1 cellular context compared by ENCODE assay signal in the genomic region with DNA sequence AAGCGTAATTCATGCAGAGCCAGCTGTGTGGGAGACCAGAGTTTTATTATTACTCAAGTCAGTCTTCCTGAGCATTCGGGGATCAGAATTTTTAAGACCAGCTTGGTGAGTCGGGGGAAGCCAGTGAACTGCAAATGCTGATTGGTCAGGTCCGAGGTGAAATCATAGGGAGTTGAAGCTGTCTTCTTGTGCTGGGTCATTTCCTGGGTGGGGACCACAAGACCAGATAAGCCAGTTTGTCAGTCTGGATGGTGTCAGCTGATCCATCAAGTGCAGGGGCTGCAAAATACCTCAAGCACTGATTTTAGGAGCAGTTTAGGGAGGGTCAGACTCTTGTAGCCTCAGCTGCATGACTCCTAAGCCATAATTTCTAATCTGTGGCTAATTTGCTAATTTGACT.
TF ChIP-seq lines count a peak whose summit lies in the region.

No MANE protein-coding gene starts in this region.

TF ChIP-seq in H1, 55 proteins besides CTCF, POLR2A, EP300 and RAD21 (continued from another document):
- TF ChIP-seq FOSL1 (IDR thresholded peaks at IDR 0.05; ENCODE audit: insufficient read depth, low read depth, low read length): no peak
- TF ChIP-seq SP4 (IDR thresholded peaks at IDR 0.05; ENCODE audit: low read length): no peak
- no peak for TF ChIP-seq JUN (IDR thresholded peaks at IDR 0.05; ENCODE audit: low read depth, low read length)
- TF ChIP-seq KDM1A (IDR thresholded peaks at IDR 0.05; ENCODE audit: borderline replicate concordance, low read length): no peak
- TF ChIP-seq BACH1 (IDR thresholded peaks at IDR 0.05; ENCODE audit: low read length): no peak
- no peak for TF ChIP-seq RNF2 (IDR thresholded peaks at IDR 0.05; ENCODE audit: borderline replicate concordance, low read depth, low read length, missing control alignments, poor library complexity, severe bottlenecking)
- no peak for TF ChIP-seq SIX5 (IDR thresholded peaks at IDR 0.05; ENCODE audit: low read depth, low read length)
- TF ChIP-seq POLR2AphosphoS5 (IDR thresholded peaks at IDR 0.05; ENCODE audit: low read depth, low read length): no peak
- TF ChIP-seq, protein P1, sequence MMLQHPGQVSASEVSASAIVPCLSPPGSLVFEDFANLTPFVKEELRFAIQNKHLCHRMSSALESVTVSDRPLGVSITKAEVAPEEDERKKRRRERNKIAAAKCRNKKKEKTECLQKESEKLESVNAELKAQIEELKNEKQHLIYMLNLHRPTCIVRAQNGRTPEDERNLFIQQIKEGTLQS (IDR thresholded peaks at IDR 0.05; ENCODE audit: insufficient read depth, low read depth, low read length): no peak
- TF ChIP-seq CREB1 (IDR thresholded peaks at IDR 0.05): no peak
TF ChIP-seq in H1: peak in this region for 0.
